25 cellular contexts compared by ENCODE assay signal in the genomic region with DNA sequence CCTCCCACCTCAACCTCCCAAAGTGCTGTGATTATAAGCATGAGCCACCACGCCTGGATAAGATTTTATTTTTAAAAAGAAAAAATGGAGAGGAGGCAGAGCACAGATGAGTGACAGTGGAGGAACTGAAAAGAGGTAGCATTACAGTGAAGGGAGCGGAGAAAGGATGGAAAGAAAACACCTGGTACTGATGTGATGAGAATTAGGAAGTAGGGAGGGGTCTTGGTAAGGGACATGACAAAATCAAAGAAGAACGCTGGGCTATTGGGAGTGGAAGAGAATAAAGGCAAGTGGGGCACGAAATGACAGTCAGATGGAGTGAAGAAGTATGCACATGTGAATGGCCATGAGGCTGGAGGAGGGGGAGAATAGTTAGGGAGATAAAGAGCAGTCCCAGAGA. TPM values are rescaled to one million over a fixed set of nuclear protein-coding genes. Genes with fewer than 3 reads are reported as not detected.
DNase-seq lines count a peak whose midpoint lies in the region; ATAC-seq, FAIRE-seq and TF ChIP-seq lines count a peak whose summit lies in the region.
"Had no signal": no experiment of that assay in that cellular context is flagged by ENCODE, and none has a peak within 500 bp of the region (broad histone marks: within the 10 kb centered on the region; RNA-seq: fewer than 3 reads in every experiment).

No MANE protein-coding gene starts in this region.

- peaks cover 43% of the 10 kb centered on the region for H3K79me2 ChIP-seq in GM12878 (ENCODE audit: control insufficient read depth, insufficient read depth, low read length)

- no peak for ATAC-seq in GM12878
- ATAC-seq: HepG2, SK-N-SH treated with all-trans-retinoic acid at 6 μM for 48 hours had no signal

- RAD21 ChIA-PET in GM12878 (lab: Charles Lee; ENCODE audit: unreplicated experiment) = interaction anchor here (3.5 to 4.7 kb wide), 2 partner anchors 18 to 28 kb away, joined by 32 to 74 read pairs; no protein-coding TSS in a partner anchor

- SMC1A ChIA-PET in GM12878 (lab: Charles Lee; ENCODE audit: uncharacterized antibody, unreplicated experiment) = interaction anchor here (0.8 to 5.1 kb wide), 7 partner anchors 7 to 30 kb away, joined by 4 to 61 read pairs (median 5); partner anchors contain the start of gene FCRLB

- TF ChIP-seq RAD21 in GM12878 (IDR thresholded peaks at IDR 0.05; ENCODE audit: insufficient read depth, low read depth, low read length) = no peak

- WGBS in GM12878 (ENCODE audit: insufficient coverage, insufficient replicate concordance, low lambda C conversion rate, missing lambda C conversion rate) = 25% methylated on average over 4 of the region's 4 CpGs

- in situ Hi-C loops in GM12878 (cut with MboI) = no loop called here

- H4K20me1 ChIP-seq in BLaER1 (no peaks in the 10 kb centered on the region), GM12878 (ENCODE audit: control insufficient read depth, insufficient read depth) (no peaks in the 10 kb centered on the region)

- H2AFZ ChIP-seq in GM12878 (ENCODE audit: control insufficient read depth, low read depth, low read length) = no peak overlapping the region
- H2AFZ ChIP-seq: PC-9 had no signal

- H3K36me3 ChIP-seq in BLaER1 (no peaks in the 10 kb centered on the region), GM12878 (ENCODE audit: control insufficient read depth in 2 of 2, insufficient read depth in 2 of 2, low read length in 1 of 2) (peaks cover 15 to 16% of the 10 kb centered on the region in 2 experiments)
- H3K36me3 ChIP-seq: MG63 had no signal

- H3K4me1 ChIP-seq in BLaER1 = peaks cover 54% of the 10 kb centered on the region
- peaks cover 33% of the 10 kb centered on the region for H3K4me1 ChIP-seq in GM12878 (ENCODE audit: control insufficient read depth, insufficient read depth, low read length)

- H3K4me2 ChIP-seq in BLaER1 (peak overlapping the region; percentile 33; the same call in 1 of the 2 replicates), GM12878 (ENCODE audit: control insufficient read depth, insufficient read depth) (peak overlapping the region; percentile 94)
- H3K4me2 ChIP-seq: PC-9 had no signal

- H3K27me3 ChIP-seq in BLaER1 (no peaks in the 10 kb centered on the region), GM12878 (replicated peaks in 1 of 2; ENCODE audit: control insufficient read depth in 2 of 2, insufficient read depth in 2 of 2, low read length in 1 of 2) (no peaks in the 10 kb centered on the region)
- H3K27me3 ChIP-seq: MG63 had no signal

- H3K27ac ChIP-seq in BLaER1 (no peak overlapping the region), GM12878 (ENCODE audit: control insufficient read depth, insufficient read depth) (peak overlapping the region; percentile 85)
- H3K27ac ChIP-seq: PC-9, RWPE1 had no signal

- POLR2A ChIA-PET in GM12878 (lab: Charles Lee) = interaction anchor here (0.5 to 0.6 kb wide), 2 partner anchors 32 to 63 kb away, joined by 3 read pairs; no protein-coding TSS in a partner anchor

- intact Hi-C loops in GM12878 (cut with micrococcal nuclease; ENCODE audit: unreplicated experiment) = no loop called here

- CTCF ChIA-PET in GM12878 (lab: Yijun Ruan, JAX) = interaction anchor here (5.0 kb wide), 1 partner anchor 27 kb away, joined by 75 read pairs; no protein-coding TSS in a partner anchor

- no peak for TF ChIP-seq EP300 in GM12878 (IDR thresholded peaks at IDR 0.05; ENCODE audit: borderline replicate concordance in 1 of 2, control insufficient read depth in 1 of 2, low read depth in 2 of 2, low read length in 2 of 2)

- H3K4me3 ChIP-seq in BLaER1 (no peak overlapping the region), GM12865 (ENCODE audit: low read depth, low read length) (peak overlapping the region; percentile 80), GM12878 (peak overlapping the region; percentile 81)
- H3K4me3 ChIP-seq: MG63, PC-9 had no signal

- no peak for TF ChIP-seq CTCF in GM12865 (IDR thresholded peaks at IDR 0.05; ENCODE audit: insufficient read depth, low read depth, low read length, missing control alignments)
- TF ChIP-seq CTCF in GM12878 (IDR thresholded peaks at IDR 0.05 in 2 of 3, conservative IDR thresholded peaks at IDR 0.05 in 1 of 3; ENCODE audit: control insufficient read depth in 2 of 3, extremely low read depth in 1 of 3, insufficient read depth in 1 of 3, low read depth in 3 of 3, low read length in 3 of 3) = no peak

- no peak for TF ChIP-seq POLR2A in GM12878 (IDR thresholded peaks at IDR 0.05; ENCODE audit: low read depth, low read length)

- H3K9ac ChIP-seq in BLaER1 = no peak overlapping the region
- peak overlapping the region; percentile 90 for H3K9ac ChIP-seq in GM12878 (ENCODE audit: control insufficient read depth, insufficient read depth, low read length)

- H3K9me3 ChIP-seq in BLaER1 (no peaks in the 10 kb centered on the region), GM12878 (replicated peaks; ENCODE audit: control insufficient read depth, insufficient read depth, low read length) (no peaks in the 10 kb centered on the region)
- H3K9me3 ChIP-seq: MG63 had no signal

- BruUV-seq in GM12878 (replicated peaks; lab: Mats Ljungman, UMichigan) = no TSS peak

- no peak for FAIRE-seq in GM12878 (lab: Jason Lieb, UNC)
- FAIRE-seq: A204.1, HepG2 had no signal

- DNase-seq in GM12865 (ENCODE audit: low read depth) (no peak), NAMALWA (ENCODE audit: low spot score) (peak; percentile 31), GM12878 (ENCODE audit: low read depth, low spot score) (no peak), Ammon's horn (ENCODE audit: low spot score) (no peak), NCI-H187 treated with DMSO at 0.1 percent for 48 hours (lab: John Stamatoyannopoulos, UW) (no peak), NCI-H526 treated with DMSO at 0.1 percent for 48 hours (lab: John Stamatoyannopoulos, UW) (no peak), NCI-H1436 treated with DMSO at 0.1 percent for 48 hours (lab: John Stamatoyannopoulos, UW) (no peak)
- DNase-seq: C1 segment of cervical spinal cord; CD8-positive, alpha-beta memory T cell; H7; HFFc6; Kasumi-1; MG63; NCI-H1092; NCI-H2081 treated with DMSO at 0.1 percent for 48 hours; NCI-H748 treated with DMSO at 0.1 percent for 48 hours; PC-9; SIG-M5; T-helper 1 cell had no signal

RNA-seq across cellular contexts. Expression of gene FCRLA, which starts 2.3 kb away (rescaled TPM):
- 48.7 and 51.4 TPM in 2 replicates for total RNA-seq in GM12878 (2013; cell fraction: nucleolus; rRNA removed)
- total RNA-seq in GM12878 (2014; rRNA removed) (419 and 443 TPM in 2 replicates), GM12878 (2014; rRNA removed; fragmentation: Illumina TruSeq; extraction: Trizol) (269 and 273 TPM in 2 replicates), GM12878 (2021) (286 and 294 TPM in 2 replicates)
- 286 TPM for polyA plus RNA-seq in GM12878 (2011; ENCODE audit: low read depth)
- polyA plus RNA-seq in GM12878 (2011; rRNA removed) (122 and 130 TPM in 2 replicates), GM12878 (2014; fragmentation: Illumina TruSeq; extraction: Trizol) (378 and 399 TPM in 2 replicates), GM12878 (2014; fragmentation: Nextera tagmentation; extraction: Ambion mirVana) (100 to 1,000 TPM; 418 to 714 TPM), GM12878 (2014; rRNA removed) (355 and 359 TPM in 2 replicates), GM12878 (2016; fragmentation: Nextera tagmentation; extraction: Ambion mirVana) (100 to 1,000 TPM; 339 to 389 TPM)
- polyA plus RNA-seq in GM12878 (2011; cell fraction: cytosol; rRNA removed) = 126 and 193 TPM in 2 replicates
- polyA plus RNA-seq in GM12878 (2011; cell fraction: nucleus; rRNA removed) = 55.0 and 60.1 TPM in 2 replicates
- polyA plus RNA-seq in GM12878 (2012) = 191 and 218 TPM in 2 replicates
- 84.4 and 140 TPM in 2 replicates for polyA minus RNA-seq in GM12878 (2011; rRNA and poly(A)+ RNA removed)
- polyA minus RNA-seq in GM12878 (2011; cell fraction: cytosol; rRNA and poly(A)+ RNA removed) = 24.5 and 36.5 TPM in 2 replicates
- 11.8 and 17.8 TPM in 2 replicates for polyA minus RNA-seq in GM12878 (2011; cell fraction: nucleus; rRNA and poly(A)+ RNA removed)
- total RNA-seq: CD8-positive, alpha-beta memory T cell; H7; HepG2 had no signal
- polyA plus RNA-seq: CD8-positive, alpha-beta memory T cell; HepG2 had no signal

RNA-seq across cellular contexts. Expression of gene FCRLB, which starts 12.0 kb away (rescaled TPM):
- total RNA-seq in GM12878 (2013; cell fraction: nucleolus; rRNA removed) = 4.0 and 4.2 TPM in 2 replicates
- total RNA-seq in GM12878 (2014; rRNA removed) (11.3 and 11.5 TPM in 2 replicates), GM12878 (2014; rRNA removed; fragmentation: Illumina TruSeq; extraction: Trizol) (3.1 and 3.4 TPM in 2 replicates), GM12878 (2021) (7.9 and 8.3 TPM in 2 replicates)
- 0.73 TPM for polyA plus RNA-seq in GM12878 (2011; ENCODE audit: low read depth)
- polyA plus RNA-seq in GM12878 (2011; rRNA removed) (1.2 and 1.5 TPM in 2 replicates), GM12878 (2014; fragmentation: Illumina TruSeq; extraction: Trizol) (1.2 and 1.9 TPM in 2 replicates), GM12878 (2014; fragmentation: Nextera tagmentation; extraction: Ambion mirVana) (1 to 10 TPM in 1 of 2 experiments, under 1 TPM in 1; 0.55 to 1.2 TPM), GM12878 (2014; rRNA removed) (8.8 and 9.4 TPM in 2 replicates), GM12878 (2016; fragmentation: Nextera tagmentation; extraction: Ambion mirVana) (10 to 100 TPM; 10.9 to 11.7 TPM)
- 1.3 and 1.7 TPM in 2 replicates for polyA plus RNA-seq in GM12878 (2011; cell fraction: cytosol; rRNA removed)
- 3.6 and 4.2 TPM in 2 replicates for polyA plus RNA-seq in GM12878 (2011; cell fraction: nucleus; rRNA removed)
- polyA plus RNA-seq in GM12878 (2012) = 2.5 and 3.2 TPM in 2 replicates
- polyA minus RNA-seq in GM12878 (2011; rRNA and poly(A)+ RNA removed) = 0.93 and 1.1 TPM in 2 replicates
- polyA minus RNA-seq in GM12878 (2011; cell fraction: cytosol; rRNA and poly(A)+ RNA removed) = 0.53 and 0.62 TPM in 2 replicates
- 2.3 and 2.4 TPM in 2 replicates for polyA minus RNA-seq in GM12878 (2011; cell fraction: nucleus; rRNA and poly(A)+ RNA removed)

RNA-seq across cellular contexts. Expression of gene DUSP12, which starts 40.2 kb away (rescaled TPM):
- total RNA-seq in GM12878 (2013; cell fraction: nucleolus; rRNA removed) = 51.7 and 53.8 TPM in 2 replicates
- 41.1 and 42.5 TPM in 2 replicates for total RNA-seq in GM12878 (2014; rRNA removed)
- 23.7 and 24.1 TPM in 2 replicates for total RNA-seq in GM12878 (2014; rRNA removed; fragmentation: Illumina TruSeq; extraction: Trizol)
- total RNA-seq in GM12878 (2021) = 25.2 and 29.8 TPM in 2 replicates
- 20.3 TPM for polyA plus RNA-seq in GM12878 (2011; ENCODE audit: low read depth)
- 50.8 and 62.5 TPM in 2 replicates for polyA plus RNA-seq in GM12878 (2011; rRNA removed)
- polyA plus RNA-seq in GM12878 (2011; cell fraction: cytosol; rRNA removed) = 32.4 and 42.5 TPM in 2 replicates
- polyA plus RNA-seq in GM12878 (2011; cell fraction: nucleus; rRNA removed) = 45.5 and 54.7 TPM in 2 replicates
- polyA plus RNA-seq in GM12878 (2012) = 22.4 and 25.5 TPM in 2 replicates
- polyA plus RNA-seq in GM12878 (2014; fragmentation: Illumina TruSeq; extraction: Trizol) = 24.8 and 25.7 TPM in 2 replicates
- 10 to 100 TPM in 1 of 2 experiments, 1 to 10 TPM in 1; 7.0 to 13.3 TPM for polyA plus RNA-seq in GM12878 (2014; fragmentation: Nextera tagmentation; extraction: Ambion mirVana)
- 46.5 and 51.5 TPM in 2 replicates for polyA plus RNA-seq in GM12878 (2014; rRNA removed)
- polyA plus RNA-seq in GM12878 (2016; fragmentation: Nextera tagmentation; extraction: Ambion mirVana) = 10 to 100 TPM; 42.5 TPM
- 16.2 and 20.9 TPM in 2 replicates for polyA minus RNA-seq in GM12878 (2011; rRNA and poly(A)+ RNA removed)
- 14.8 and 16.3 TPM in 2 replicates for polyA minus RNA-seq in GM12878 (2011; cell fraction: cytosol; rRNA and poly(A)+ RNA removed)
- 21.8 and 38.5 TPM in 2 replicates for polyA minus RNA-seq in GM12878 (2011; cell fraction: nucleus; rRNA and poly(A)+ RNA removed)

RNA-seq across cellular contexts. Expression of gene FCGR2B, which starts 46.4 kb away (rescaled TPM):
- total RNA-seq in GM12878 (2013; cell fraction: nucleolus; rRNA removed) = 113 and 116 TPM in 2 replicates
- 99.3 and 100 TPM in 2 replicates for total RNA-seq in GM12878 (2014; rRNA removed)
- 76.6 and 78.5 TPM in 2 replicates for total RNA-seq in GM12878 (2014; rRNA removed; fragmentation: Illumina TruSeq; extraction: Trizol)
- total RNA-seq in GM12878 (2021) = 88.9 and 99.4 TPM in 2 replicates
- polyA plus RNA-seq in GM12878 (2011; ENCODE audit: low read depth) = 27.4 TPM
- polyA plus RNA-seq in GM12878 (2011; rRNA removed) = 99.1 and 111 TPM in 2 replicates
- 146 and 151 TPM in 2 replicates for polyA plus RNA-seq in GM12878 (2011; cell fraction: cytosol; rRNA removed)
- 167 and 219 TPM in 2 replicates for polyA plus RNA-seq in GM12878 (2011; cell fraction: nucleus; rRNA removed)
- polyA plus RNA-seq in GM12878 (2012) = 32.7 and 37.9 TPM in 2 replicates
- polyA plus RNA-seq in GM12878 (2014; fragmentation: Illumina TruSeq; extraction: Trizol) = 118 and 122 TPM in 2 replicates
- 100 to 1,000 TPM; 131 to 216 TPM for polyA plus RNA-seq in GM12878 (2014; fragmentation: Nextera tagmentation; extraction: Ambion mirVana)
- 101 and 106 TPM in 2 replicates for polyA plus RNA-seq in GM12878 (2014; rRNA removed)
- 100 to 1,000 TPM; 105 to 112 TPM for polyA plus RNA-seq in GM12878 (2016; fragmentation: Nextera tagmentation; extraction: Ambion mirVana)
- 82.4 and 94.0 TPM in 2 replicates for polyA minus RNA-seq in GM12878 (2011; rRNA and poly(A)+ RNA removed)
- polyA minus RNA-seq in GM12878 (2011; cell fraction: cytosol; rRNA and poly(A)+ RNA removed) = 21.1 and 30.9 TPM in 2 replicates
- polyA minus RNA-seq in GM12878 (2011; cell fraction: nucleus; rRNA and poly(A)+ RNA removed) = 35.2 and 46.1 TPM in 2 replicates
- total RNA-seq: H7, HepG2, HFFc6, NCI-H460, PC-9 had no signal
- polyA plus RNA-seq: HepG2 had no signal

RNA-seq across cellular contexts. Expression of gene ATF6, which starts 56.7 kb away (rescaled TPM):
- 65.7 and 71.1 TPM in 2 replicates for total RNA-seq in GM12878 (2013; cell fraction: nucleolus; rRNA removed)
- total RNA-seq in GM12878 (2014; rRNA removed) (15.2 and 18.0 TPM in 2 replicates), GM12878 (2014; rRNA removed; fragmentation: Illumina TruSeq; extraction: Trizol) (23.0 and 23.3 TPM in 2 replicates), GM12878 (2021) (17.0 and 17.5 TPM in 2 replicates)
- 7.1 TPM for polyA plus RNA-seq in GM12878 (2011; ENCODE audit: low read depth)
- polyA plus RNA-seq in GM12878 (2011; rRNA removed) (24.3 and 30.4 TPM in 2 replicates), GM12878 (2014; fragmentation: Illumina TruSeq; extraction: Trizol) (19.2 and 23.8 TPM in 2 replicates), GM12878 (2014; fragmentation: Nextera tagmentation; extraction: Ambion mirVana) (1 to 10 TPM; 7.8 to 8.9 TPM), GM12878 (2014; rRNA removed) (10.3 and 11.7 TPM in 2 replicates), GM12878 (2016; fragmentation: Nextera tagmentation; extraction: Ambion mirVana) (10 to 100 TPM; 12.9 to 14.2 TPM)
- polyA plus RNA-seq in GM12878 (2011; cell fraction: cytosol; rRNA removed) = 12.7 and 14.3 TPM in 2 replicates
- 9.5 and 10.7 TPM in 2 replicates for polyA plus RNA-seq in GM12878 (2011; cell fraction: nucleus; rRNA removed)
- 9.9 and 11.2 TPM in 2 replicates for polyA plus RNA-seq in GM12878 (2012)
- polyA minus RNA-seq in GM12878 (2011; rRNA and poly(A)+ RNA removed) = 29.3 and 33.2 TPM in 2 replicates
- 7.4 and 8.7 TPM in 2 replicates for polyA minus RNA-seq in GM12878 (2011; cell fraction: cytosol; rRNA and poly(A)+ RNA removed)
- 21.9 and 29.9 TPM in 2 replicates for polyA minus RNA-seq in GM12878 (2011; cell fraction: nucleus; rRNA and poly(A)+ RNA removed)
